In genomic region chr6:86629123-86629522, GRCh38 we compare ENCODE assay signal across 8 cellular contexts.
"Had no signal": no experiment of that assay in that cellular context is flagged by ENCODE, and none has a peak within 500 bp of the region (broad histone marks: within the 10 kb centered on the region; RNA-seq: fewer than 3 reads in every experiment).

No MANE protein-coding gene starts in this region.

- H3K4me3 ChIP-seq: K562 had no signal

- H3K27ac Mint-ChIP-seq: IgD-negative memory B cell had no signal

- H3K4me1 Mint-ChIP-seq: IgD-negative memory B cell had no signal

- H3K36me3 Mint-ChIP-seq: IgD-negative memory B cell had no signal

- H3K4me3 Mint-ChIP-seq: IgD-negative memory B cell had no signal

- DNase-seq: GOT3, H7, HCEC 1CT, Kasumi-1, KG1 had no signal

- ATAC-seq: HepG2, K562 had no signal

- H3K27me3 Mint-ChIP-seq: IgD-negative memory B cell had no signal
